Comparison of ENCODE assay signal across 31 cellular contexts in genomic region chr14:105107351-105107750, GRCh38. TPM values are rescaled to one million over a fixed set of nuclear protein-coding genes. Genes with fewer than 3 reads are reported as not detected.
"Had no signal": no experiment of that assay in that cellular context is flagged by ENCODE, and none has a peak within 500 bp of the region (broad histone marks: within the 10 kb centered on the region; RNA-seq: fewer than 3 reads in every experiment).

No MANE protein-coding gene starts in this region.

- ATAC-seq: activated CD4-positive, alpha-beta T cell treated with anti-CD3 and anti-CD28 coated beads for 36 hours; activated CD8-positive, alpha-beta T cell treated with anti-CD3 and anti-CD28 coated beads, Interleukin-2, amount 10 ng/mL, durations not matched to agents 7 days and 5 days; SK-N-SH treated with all-trans-retinoic acid at 6 μM for 48 hours; T-cell had no signal

- H3K27ac Mint-ChIP-seq: activated CD4-positive, alpha-beta T cell treated with anti-CD3 and anti-CD28 coated beads for 36 hours; activated CD4-positive, alpha-beta T cell treated with anti-CD3 and anti-CD28 coated beads, Interleukin-2, amount 10 ng/mL, durations not matched to agents 7 days and 5 days; activated CD8-positive, alpha-beta T cell treated with anti-CD3 and anti-CD28 coated beads, Interleukin-2, amount 10 ng/mL, durations not matched to agents 7 days and 5 days; activated naive CD4-positive, alpha-beta T cell treated with anti-CD3 and anti-CD28 coated beads, Interleukin-2, amount 50 U/mL, for 24 hours; activated naive CD8-positive, alpha-beta T cell treated with anti-CD3 and anti-CD28 coated beads, Interleukin-2, amount 10 ng/mL, durations not matched to agents 7 days and 5 days; activated T-helper 2 cell treated with anti-CD3 and anti-CD28 coated beads, Interferon-gamma antibody, Interleukin-2, Interleukin-4, amounts not matched to agents 10 μg/mL and 5 μg/mL and 100 μg/mL, durations not matched to agents 14 hours and 24 hours and 36 hours; T-cell had no signal

- H3K4me3 Mint-ChIP-seq: activated CD4-positive, alpha-beta T cell treated with anti-CD3 and anti-CD28 coated beads for 36 hours; activated CD4-positive, alpha-beta T cell treated with anti-CD3 and anti-CD28 coated beads, Interleukin-2, amount 10 ng/mL, durations not matched to agents 7 days and 5 days; activated CD8-positive, alpha-beta T cell treated with anti-CD3 and anti-CD28 coated beads, Interleukin-2, amount 10 ng/mL, durations not matched to agents 7 days and 5 days; activated naive CD4-positive, alpha-beta T cell treated with anti-CD3 and anti-CD28 coated beads, Interleukin-2, amount 50 U/mL, for 24 hours; activated naive CD8-positive, alpha-beta T cell treated with anti-CD3 and anti-CD28 coated beads, Interleukin-2, amount 10 ng/mL, durations not matched to agents 7 days and 5 days; T-cell had no signal

- DNase-seq: activated CD4-positive, alpha-beta T cell treated with anti-CD3 and anti-CD28 coated beads for 36 hours; activated CD4-positive, alpha-beta T cell treated with anti-CD3 and anti-CD28 coated beads, Interleukin-2, amount 10 ng/mL, durations not matched to agents 7 days and 5 days; activated CD4-positive, alpha-beta T cell treated with anti-CD3 and anti-CD28 coated beads, Interleukin-2, amount 50 U/mL, for 48 hours; activated CD8-positive, alpha-beta memory T cell treated with anti-CD3 and anti-CD28 coated beads, Interleukin-2, amount 50 U/mL, for 4 hours; activated gamma-delta T cell; activated naive CD4-positive, alpha-beta T cell treated with Interleukin-2 at 50 U/mL for 16 hours; activated naive CD8-positive, alpha-beta T cell treated with anti-CD3 and anti-CD28 coated beads, Interleukin-2, amount 10 ng/mL, durations not matched to agents 7 days and 5 days; amygdala; MM.1S; MV-4-11; NCI-H1092; NCI-H1436 treated with DMSO at 0.1 percent for 48 hours; NCI-H1694 treated with DMSO at 0.1 percent for 48 hours; NCI-H2029; NCI-H345; NCI-H524 treated with DMSO at 0.1 percent for 48 hours; PC-3; RPMI8226; SIG-M5; T-cell; T-helper 2 cell; T1000; WERI-Rb-1 had no signal

- H3K9me3 Mint-ChIP-seq: activated CD4-positive, alpha-beta T cell treated with anti-CD3 and anti-CD28 coated beads, Interleukin-2, amount 10 ng/mL, durations not matched to agents 7 days and 5 days; activated naive CD4-positive, alpha-beta T cell treated with anti-CD3 and anti-CD28 coated beads, Interleukin-2, amount 50 U/mL, for 24 hours; activated T-helper 2 cell treated with anti-CD3 and anti-CD28 coated beads, Interferon-gamma antibody, Interleukin-2, Interleukin-4, amounts not matched to agents 10 μg/mL and 5 μg/mL and 100 μg/mL, durations not matched to agents 14 hours and 24 hours and 36 hours had no signal

- H3K4me1 Mint-ChIP-seq: activated CD4-positive, alpha-beta T cell treated with anti-CD3 and anti-CD28 coated beads for 36 hours had no signal

- H3K36me3 Mint-ChIP-seq: T-cell had no signal

RNA-seq across cellular contexts. Expression of gene GPR132, which starts 42.1 kb away (rescaled TPM):
- total RNA-seq: ascending aorta, LHCN-M2, NCI-H460, SK-MEL-5 had no signal
